ENCODE assay signal across 25 cellular contexts in the genomic region with DNA sequence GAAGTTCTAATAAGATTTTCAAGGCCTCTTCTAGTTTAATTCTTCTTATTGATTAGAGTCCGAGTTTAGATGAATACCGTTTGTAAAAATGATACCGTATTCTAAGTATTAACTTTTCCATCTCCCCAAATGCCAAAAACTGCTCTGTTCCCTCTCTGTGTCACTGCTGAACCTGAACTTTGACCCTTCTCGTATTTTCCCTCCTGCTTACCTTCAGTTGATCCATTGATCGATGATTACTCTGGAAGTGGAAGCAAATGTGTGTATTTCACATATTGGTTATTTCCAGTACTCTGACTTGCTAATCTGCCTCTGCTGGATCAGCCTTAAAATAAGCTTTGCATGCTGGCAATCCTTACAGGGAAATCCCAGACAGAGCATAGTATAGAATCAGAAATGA.
"Had no signal": no experiment of that assay in that cellular context is flagged by ENCODE, and none has a peak within 500 bp of the region (broad histone marks: within the 10 kb centered on the region; RNA-seq: fewer than 3 reads in every experiment).

No MANE protein-coding gene starts in this region.

- H3K27me3 ChIP-seq: left lung, ovary, spleen, tibial nerve, uterus had no signal

- DNase-seq: head of caudate nucleus; hippocampal formation; kidney glomerular epithelial cell; left cardiac atrium; left lung; midbrain; mucosa of descending colon; naive thymus-derived CD4-positive, alpha-beta T cell; ovary; spleen; stimulated activated CD4-positive, alpha-beta T cell treated with anti-CD3 and anti-CD28 coated beads, Interleukin-4, amount 100 ng/mL, for 4 hours; stimulated activated CD8-positive, alpha-beta memory T cell treated with anti-CD3 and anti-CD28 coated beads, Interleukin-4, amount 100 ng/mL, for 48 hours; stimulated activated naive CD4-positive, alpha-beta T cell treated with Interleukin-2 at 50 U/mL for 16 hours; stimulated activated naive CD8-positive, alpha-beta T cell treated with anti-CD3 and anti-CD28 coated beads, Interleukin-15, amount 100 ng/mL, for 72 hours; substantia nigra; uterus had no signal

- H3K4me3 Mint-ChIP-seq: naive thymus-derived CD4-positive, alpha-beta T cell; natural killer cell treated with Interleukin-12 subunit alpha and Interleukin-12 subunit beta and Interleukin-15 and Interleukin-18, amount 100 ng/mL, for 72 hours; stimulated activated memory B cell treated with anti-CD40 and anti-IgM and Interleukin-4, amounts not matched to agents 10 μg/mL and 1 μg/mL and 100 μg/mL, for 72 hours; stimulated activated naive CD8-positive, alpha-beta T cell treated with anti-CD3 and anti-CD28 coated beads, Interleukin-15, amount 100 ng/mL, for 72 hours; type B pancreatic cell had no signal

- ATAC-seq: left cardiac atrium; left lung; mucosa of descending colon; naive thymus-derived CD4-positive, alpha-beta T cell; natural killer cell treated with Interleukin-12 subunit alpha and Interleukin-12 subunit beta and Interleukin-15 and Interleukin-18, amount 100 ng/mL, for 72 hours; sciatic nerve; stimulated activated memory B cell treated with anti-CD40 and anti-IgM and Interleukin-4, amounts not matched to agents 10 μg/mL and 1 μg/mL and 100 μg/mL, for 72 hours; stimulated activated naive CD8-positive, alpha-beta T cell treated with anti-CD3 and anti-CD28 coated beads, Interleukin-15, amount 100 ng/mL, for 72 hours had no signal

- H3K27me3 Mint-ChIP-seq: naive thymus-derived CD4-positive, alpha-beta T cell; natural killer cell treated with Interleukin-12 subunit alpha and Interleukin-12 subunit beta and Interleukin-15 and Interleukin-18, amount 100 ng/mL, for 72 hours; stimulated activated memory B cell treated with anti-CD40 and anti-IgM and Interleukin-4, amounts not matched to agents 10 μg/mL and 1 μg/mL and 100 μg/mL, for 72 hours; stimulated activated naive CD8-positive, alpha-beta T cell treated with anti-CD3 and anti-CD28 coated beads, Interleukin-15, amount 100 ng/mL, for 72 hours; type B pancreatic cell had no signal

- FAIRE-seq: keratinocyte had no signal

- H3K4me1 Mint-ChIP-seq: stimulated activated memory B cell treated with anti-CD40 and anti-IgM and Interleukin-4, amounts not matched to agents 10 μg/mL and 1 μg/mL and 100 μg/mL, for 72 hours had no signal

- H3K36me3 ChIP-seq: ovary, prostate gland, uterus had no signal

- H3K4me1 ChIP-seq: left lung, prostate gland, spleen, uterus had no signal

- H3K27ac Mint-ChIP-seq: naive thymus-derived CD4-positive, alpha-beta T cell; natural killer cell treated with Interleukin-12 subunit alpha and Interleukin-12 subunit beta and Interleukin-15 and Interleukin-18, amount 100 ng/mL, for 72 hours; stimulated activated memory B cell treated with anti-CD40 and anti-IgM and Interleukin-4, amounts not matched to agents 10 μg/mL and 1 μg/mL and 100 μg/mL, for 72 hours; stimulated activated naive CD8-positive, alpha-beta T cell treated with anti-CD3 and anti-CD28 coated beads, Interleukin-15, amount 100 ng/mL, for 72 hours; type B pancreatic cell had no signal

- H3K9me3 Mint-ChIP-seq: naive thymus-derived CD4-positive, alpha-beta T cell; natural killer cell treated with Interleukin-12 subunit alpha and Interleukin-12 subunit beta and Interleukin-15 and Interleukin-18, amount 100 ng/mL, for 72 hours; stimulated activated memory B cell treated with anti-CD40 and anti-IgM and Interleukin-4, amounts not matched to agents 10 μg/mL and 1 μg/mL and 100 μg/mL, for 72 hours; stimulated activated naive CD8-positive, alpha-beta T cell treated with anti-CD3 and anti-CD28 coated beads, Interleukin-15, amount 100 ng/mL, for 72 hours; type B pancreatic cell had no signal

- H3K4me3 ChIP-seq: left lung, lung, mucosa of descending colon, ovary, prostate gland, skin epidermis, spleen, tibial nerve, uterus had no signal

- H3K9me3 ChIP-seq: left lung, mucosa of descending colon, ovary, prostate gland, spleen, tibial nerve, uterus had no signal

- H3K27ac ChIP-seq: left lung, ovary, prostate gland, skin epidermis, spleen, tibial nerve, uterus had no signal
